ENCODE assay signal across 8 cellular contexts in genomic region chr11:116928102-116928777, GRCh38.
A peak's percentile ranks its signal among the peaks of the same experiment; 100 is the strongest.
DNase-seq lines count a peak whose midpoint lies in the region; ATAC-seq and TF ChIP-seq lines count a peak whose summit lies in the region.

No MANE protein-coding gene starts in this region.

- no peaks in the 10 kb centered on the region for H3K27me3 Mint-ChIP-seq in activated naive CD8-positive, alpha-beta T cell treated with anti-CD3 and anti-CD28 coated beads, Interleukin-2, amount 10 ng/mL, durations not matched to agents 7 days and 5 days

- H3K27ac Mint-ChIP-seq in activated naive CD8-positive, alpha-beta T cell treated with anti-CD3 and anti-CD28 coated beads, Interleukin-2, amount 10 ng/mL, durations not matched to agents 7 days and 5 days: no peak overlapping the region

- H3K36me3 Mint-ChIP-seq in activated naive CD8-positive, alpha-beta T cell treated with anti-CD3 and anti-CD28 coated beads, Interleukin-2, amount 10 ng/mL, durations not matched to agents 7 days and 5 days: peaks cover 18% of the 10 kb centered on the region

- POLR2A ChIA-PET in activated naive CD8-positive, alpha-beta T cell treated with anti-CD3 and anti-CD28 coated beads, Interleukin-2, amount 10 ng/mL, durations not matched to agents 7 days and 5 days (lab: Charles Lee): interaction anchor here (1.8 to 2.4 kb wide), 2 partner anchors 39 to 170 kb away, joined by 7 to 15 read pairs; partner anchors contain the start of gene SIK3

- H3K4me3 Mint-ChIP-seq in activated naive CD8-positive, alpha-beta T cell treated with anti-CD3 and anti-CD28 coated beads, Interleukin-2, amount 10 ng/mL, durations not matched to agents 7 days and 5 days: peak overlapping the region; percentile 21

- H3K9me3 Mint-ChIP-seq in activated naive CD8-positive, alpha-beta T cell treated with anti-CD3 and anti-CD28 coated beads, Interleukin-2, amount 10 ng/mL, durations not matched to agents 7 days and 5 days: no peaks in the 10 kb centered on the region

- no peaks in the 10 kb centered on the region; the same call in none of the 2 replicates for H3K36me3 ChIP-seq in GM06990 (ENCODE audit: control insufficient read depth, insufficient read depth, low read length)

- peak; percentile 79 for ATAC-seq in GM19463 (IDR thresholded peaks at IDR 0.05; ENCODE audit: unreplicated experiment)
- ATAC-seq in HG03469 (IDR thresholded peaks at IDR 0.05; ENCODE audit: unreplicated experiment): peak; percentile 59
- peak; percentile 28 for ATAC-seq in activated naive CD8-positive, alpha-beta T cell treated with anti-CD3 and anti-CD28 coated beads, Interleukin-2, amount 10 ng/mL, durations not matched to agents 7 days and 5 days (ENCODE audit: low read depth)

- no peak overlapping the region for H3K4me3 ChIP-seq in GM06990 (replicated peaks; ENCODE audit: low read depth, low read length)

- DNase-seq in GM06990 (ENCODE audit: extremely low read depth, insufficient read length) (peak; percentile 50), OCI-M2 (lab: John Stamatoyannopoulos, UW; ENCODE audit: unreplicated experiment) (no peak), AG20443 (ENCODE audit: low spot score) (no peak), amygdala (lab: John Stamatoyannopoulos, UW) (no peak)
- DNase-seq in activated naive CD8-positive, alpha-beta T cell treated with anti-CD3 and anti-CD28 coated beads, Interleukin-2, amount 10 ng/mL, durations not matched to agents 7 days and 5 days: no peak
- DNase-seq in activated CD8-positive, alpha-beta memory T cell treated with anti-CD3 and anti-CD28 coated beads, Interleukin-2, amount 50 U/mL, for 4 hours: no peak

- peaks cover 62% of the 10 kb centered on the region for H3K4me1 Mint-ChIP-seq in activated naive CD8-positive, alpha-beta T cell treated with anti-CD3 and anti-CD28 coated beads, Interleukin-2, amount 10 ng/mL, durations not matched to agents 7 days and 5 days

- no peaks in the 10 kb centered on the region for H3K27me3 ChIP-seq in GM06990 (replicated peaks; ENCODE audit: control insufficient read depth, insufficient read depth, low read length)

- no peak for TF ChIP-seq CTCF in GM06990 (IDR thresholded peaks at IDR 0.05; ENCODE audit: insufficient read depth, low read length, poor library complexity, severe bottlenecking)

Comparison
In these comparisons a context has a peak if more than half of its experiments do, and no peak if none do; other contexts are left out.
1. ATAC-seq: peak in every context shown above with its lines; median percentile 79 in GM19463; 59 in HG03469; 28 in activated naive CD8-positive, alpha-beta T cell treated with anti-CD3 and anti-CD28 coated beads, Interleukin-2, amount 10 ng/mL, durations not matched to agents 7 days and 5 days.